8 cellular contexts compared by ENCODE assay signal in the genomic region with DNA sequence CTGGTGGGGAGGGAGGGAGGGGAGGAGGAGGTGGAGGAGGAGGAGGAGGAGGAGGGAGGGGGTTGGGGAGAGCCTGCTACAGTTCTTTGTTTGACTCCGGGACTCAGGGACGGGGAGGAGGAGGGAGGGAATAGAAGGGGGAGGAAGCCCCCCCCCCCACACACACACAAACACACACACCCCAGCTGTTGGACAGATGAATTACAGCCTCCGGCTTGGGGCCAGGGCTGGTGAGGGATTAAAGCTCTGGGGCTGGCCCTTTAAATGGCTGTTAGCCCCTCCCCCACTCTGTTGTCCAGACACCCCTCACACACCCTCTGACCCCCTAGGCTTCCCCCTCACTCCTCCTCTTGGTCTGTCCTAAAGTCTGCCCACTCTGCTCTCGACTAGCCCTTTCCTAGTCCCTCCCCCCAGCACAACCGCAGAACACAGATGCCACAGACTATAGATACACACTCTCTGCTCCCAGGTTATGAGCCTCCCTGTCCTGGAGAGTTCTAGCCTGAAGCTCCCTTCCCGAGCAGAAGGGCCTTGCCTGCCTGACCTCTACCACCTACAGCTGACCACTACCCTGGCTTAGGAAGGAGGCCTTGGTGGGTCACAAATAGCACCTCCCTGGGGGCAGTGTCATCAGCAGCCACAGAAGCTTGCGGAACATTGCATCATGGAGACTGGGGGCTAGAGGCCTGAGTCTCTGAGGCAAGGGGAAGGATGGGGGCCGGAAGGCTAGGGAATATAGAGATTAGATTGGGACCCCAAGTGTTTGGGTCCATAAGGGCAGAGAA. TPM values are rescaled to one million over a fixed set of nuclear protein-coding genes. Genes with fewer than 3 reads are reported as not detected.
DNase-seq lines count a peak whose midpoint lies in the region; ATAC-seq and TF ChIP-seq lines count a peak whose summit lies in the region.

No MANE protein-coding gene starts in this region.

- H3K9me3 Mint-ChIP-seq in stimulated activated memory B cell treated with anti-CD40 and anti-IgM and Interleukin-4, amounts not matched to agents 10 μg/mL and 1 μg/mL and 100 μg/mL, for 72 hours: no peaks in the 10 kb centered on the region

- H3K27ac Mint-ChIP-seq in stimulated activated memory B cell treated with anti-CD40 and anti-IgM and Interleukin-4, amounts not matched to agents 10 μg/mL and 1 μg/mL and 100 μg/mL, for 72 hours: peak overlapping the region; percentile 62

- peak overlapping the region; percentile 49 for H3K4me3 Mint-ChIP-seq in stimulated activated memory B cell treated with anti-CD40 and anti-IgM and Interleukin-4, amounts not matched to agents 10 μg/mL and 1 μg/mL and 100 μg/mL, for 72 hours

- peaks cover 72% of the 10 kb centered on the region for H3K4me1 Mint-ChIP-seq in stimulated activated memory B cell treated with anti-CD40 and anti-IgM and Interleukin-4, amounts not matched to agents 10 μg/mL and 1 μg/mL and 100 μg/mL, for 72 hours

- no peaks in the 10 kb centered on the region for H3K27me3 ChIP-seq in GM06990 (replicated peaks; ENCODE audit: control insufficient read depth, insufficient read depth, low read length)

- no peak for ATAC-seq in stimulated activated memory B cell treated with anti-CD40 and anti-IgM and Interleukin-4, amounts not matched to agents 10 μg/mL and 1 μg/mL and 100 μg/mL, for 72 hours
- ATAC-seq in HG03565 (IDR thresholded peaks at IDR 0.05; ENCODE audit: unreplicated experiment) (no peak), GM19395 (IDR thresholded peaks at IDR 0.05; ENCODE audit: unreplicated experiment) (no peak)

- no peaks in the 10 kb centered on the region; the same call in 1 of the 2 replicates for H3K36me3 ChIP-seq in GM06990 (ENCODE audit: control insufficient read depth, insufficient read depth, low read length)

- no peak for TF ChIP-seq CTCF in GM06990 (IDR thresholded peaks at IDR 0.05; ENCODE audit: insufficient read depth, low read length, poor library complexity, severe bottlenecking)

- H3K27me3 Mint-ChIP-seq in stimulated activated memory B cell treated with anti-CD40 and anti-IgM and Interleukin-4, amounts not matched to agents 10 μg/mL and 1 μg/mL and 100 μg/mL, for 72 hours: peaks cover 1% of the 10 kb centered on the region

- DNase-seq in A172 (ENCODE audit: low spot score): peak; percentile 71
- DNase-seq in GM06990 (ENCODE audit: extremely low read depth, insufficient read length): no peak
- DNase-seq in NCI-H82 (lab: John Stamatoyannopoulos, UW): peak; percentile 96
- peak; percentile 71 for DNase-seq in astrocyte of the hippocampus (ENCODE audit: low read depth, low spot score)
- peak; percentile 95 for DNase-seq in islet precursor cell

- no peaks in the 10 kb centered on the region for H3K36me3 Mint-ChIP-seq in stimulated activated memory B cell treated with anti-CD40 and anti-IgM and Interleukin-4, amounts not matched to agents 10 μg/mL and 1 μg/mL and 100 μg/mL, for 72 hours

- peak overlapping the region; percentile 81 for H3K4me3 ChIP-seq in GM06990 (replicated peaks; ENCODE audit: low read depth, low read length)

RNA-seq across cellular contexts. Expression of a gene that starts 4.5 kb away (rescaled TPM):
- total RNA-seq in A172 (2014; rRNA removed; shearing (Covaris generic)): 0.16 and 0.93 TPM in 2 replicates

RNA-seq across cellular contexts. Expression of a gene that starts 16.4 kb away (rescaled TPM):
- total RNA-seq in A172 (2014; rRNA removed; shearing (Covaris generic)): not detected in 2 replicates

RNA-seq across cellular contexts. Expression of a gene that starts 18.9 kb away (rescaled TPM):
- total RNA-seq in A172 (2014; rRNA removed; shearing (Covaris generic)): 200 and 243 TPM in 2 replicates

RNA-seq across cellular contexts. Expression of a gene that starts 19.3 kb away (rescaled TPM):
- 15.7 and 18.4 TPM in 2 replicates for total RNA-seq in A172 (2014; rRNA removed; shearing (Covaris generic))

RNA-seq across cellular contexts. Expression of a gene that starts 50.1 kb away (rescaled TPM):
- 89.2 and 104 TPM in 2 replicates for total RNA-seq in A172 (2014; rRNA removed; shearing (Covaris generic))
